Comparison of ENCODE assay signal across 10 cellular contexts in the genomic region with DNA sequence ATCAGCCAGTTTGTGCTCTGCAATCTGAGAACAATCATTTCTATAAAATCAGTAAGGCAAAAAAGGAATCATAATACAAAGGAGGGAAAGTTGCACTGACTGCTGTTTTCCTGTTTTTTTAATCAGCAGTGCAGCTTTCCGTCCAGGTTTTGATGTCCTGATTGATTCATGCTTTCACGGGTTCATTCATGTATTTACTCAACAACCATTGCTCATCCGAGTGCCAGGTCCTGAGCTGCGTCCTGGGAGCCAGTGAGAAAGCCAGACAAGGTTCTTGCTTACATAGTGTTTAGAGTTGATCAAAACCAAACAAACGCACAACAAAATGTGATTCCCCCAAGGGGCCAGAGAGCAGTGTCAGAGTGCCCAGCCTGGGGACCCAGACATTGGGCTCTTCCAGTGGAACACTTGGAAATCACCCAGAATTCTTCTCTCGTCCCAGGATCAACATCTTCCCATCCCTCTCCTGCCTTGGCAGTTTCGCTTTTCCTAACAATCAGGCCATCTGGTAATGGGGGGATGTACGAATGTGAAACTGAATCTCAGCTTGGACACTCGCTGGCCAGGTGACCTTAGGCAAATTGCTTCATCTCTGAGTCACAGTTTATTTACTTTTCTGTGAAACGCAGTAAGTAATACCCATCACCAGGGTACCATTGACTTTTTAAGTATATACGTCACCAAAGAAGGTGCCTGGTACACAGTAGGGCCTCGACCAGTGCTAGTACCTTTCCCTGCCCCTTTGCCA. TPM values are rescaled to one million over a fixed set of nuclear protein-coding genes. Genes with fewer than 3 reads are reported as not detected.
A peak's percentile ranks its signal among the peaks of the same experiment; 100 is the strongest.
DNase-seq lines count a peak whose midpoint lies in the region; ATAC-seq and TF ChIP-seq lines count a peak whose summit lies in the region.
"Had no signal": no experiment of that assay in that cellular context is flagged by ENCODE, and none has a peak within 500 bp of the region (broad histone marks: within the 10 kb centered on the region; RNA-seq: fewer than 3 reads in every experiment).

No MANE protein-coding gene starts in this region.

- intact Hi-C loops in sigmoid colon (cut with DNase I): no loop called here

- no peaks in the 10 kb centered on the region for H3K36me3 ChIP-seq in sigmoid colon

- peaks cover 0 to 57% (median 52%) of the 10 kb centered on the region in 4 donors for H3K4me1 ChIP-seq in sigmoid colon

- H3K4me1 Mint-ChIP-seq in activated naive CD8-positive, alpha-beta T cell treated with anti-CD3 and anti-CD28 coated beads for 36 hours: no peaks in the 10 kb centered on the region
- H3K4me1 Mint-ChIP-seq: stimulated activated naive B cell treated with anti-CD40 and anti-IgM and Interleukin-4, amounts not matched to agents 10 μg/mL and 1 μg/mL and 100 μg/mL, for 72 hours; T-cell had no signal

- no peak for TF ChIP-seq POLR2A in sigmoid colon (IDR thresholded peaks at IDR 0.05)

- no peaks in the 10 kb centered on the region for H3K9me3 ChIP-seq in sigmoid colon

- ATAC-seq in GM18907 (IDR thresholded peaks at IDR 0.05; ENCODE audit: unreplicated experiment) (no peak), HG03025 (IDR thresholded peaks at IDR 0.05; ENCODE audit: low FRiP score, unreplicated experiment) (no peak)
- ATAC-seq: stimulated activated naive B cell treated with anti-CD40 and anti-IgM and Interleukin-4, amounts not matched to agents 10 μg/mL and 1 μg/mL and 100 μg/mL, for 72 hours; T-cell had no signal

- H3K9me3 Mint-ChIP-seq in activated naive CD8-positive, alpha-beta T cell treated with anti-CD3 and anti-CD28 coated beads for 36 hours: peaks cover 3% of the 10 kb centered on the region
- H3K9me3 Mint-ChIP-seq: T-cell had no signal

- no peak overlapping the region for H3K27ac Mint-ChIP-seq in activated naive CD8-positive, alpha-beta T cell treated with anti-CD3 and anti-CD28 coated beads for 36 hours
- H3K27ac Mint-ChIP-seq: stimulated activated naive B cell treated with anti-CD40 and anti-IgM and Interleukin-4, amounts not matched to agents 10 μg/mL and 1 μg/mL and 100 μg/mL, for 72 hours; T-cell had no signal

- no peak for TF ChIP-seq CTCF in sigmoid colon (IDR thresholded peaks at IDR 0.05)

- H3K27ac ChIP-seq in sigmoid colon: peak overlapping the region in 3 of 4 donors; percentile 77 to 82 (median 79)

- peak; percentile 46 for DNase-seq in NCI-H1092 treated with DMSO at 0.1 percent for 48 hours (lab: John Stamatoyannopoulos, UW)
- DNase-seq in NCI-H1092 (lab: John Stamatoyannopoulos, UW): no peak
- DNase-seq in RPMI7951 (ENCODE audit: low read depth): peak; percentile 83
- peak; percentile 84 for DNase-seq in fibroblast of gingiva (ENCODE audit: low read depth)
- DNase-seq in sigmoid colon: no peak
- no peak for DNase-seq in activated naive CD8-positive, alpha-beta T cell treated with anti-CD3 and anti-CD28 coated beads for 36 hours
- DNase-seq: stimulated activated naive B cell treated with anti-CD40 and anti-IgM and Interleukin-4, amounts not matched to agents 10 μg/mL and 1 μg/mL and 100 μg/mL, for 72 hours; T-cell had no signal

- WGBS in sigmoid colon, 2 donors: 21 to 38% methylated on average over 12 of the region's 12 CpGs

- no peak overlapping the region for H3K4me3 ChIP-seq in sigmoid colon

- peaks cover 0 to 4% (median 0%) of the 10 kb centered on the region in 3 donors for H3K27me3 ChIP-seq in sigmoid colon

- H3K27me3 Mint-ChIP-seq in activated naive CD8-positive, alpha-beta T cell treated with anti-CD3 and anti-CD28 coated beads for 36 hours: peaks cover 38% of the 10 kb centered on the region

- H3K36me3 Mint-ChIP-seq in activated naive CD8-positive, alpha-beta T cell treated with anti-CD3 and anti-CD28 coated beads for 36 hours: peaks cover 1% of the 10 kb centered on the region
- H3K36me3 Mint-ChIP-seq: stimulated activated naive B cell treated with anti-CD40 and anti-IgM and Interleukin-4, amounts not matched to agents 10 μg/mL and 1 μg/mL and 100 μg/mL, for 72 hours; T-cell had no signal

- no peak overlapping the region for H3K4me3 Mint-ChIP-seq in activated naive CD8-positive, alpha-beta T cell treated with anti-CD3 and anti-CD28 coated beads for 36 hours
- H3K4me3 Mint-ChIP-seq: stimulated activated naive B cell treated with anti-CD40 and anti-IgM and Interleukin-4, amounts not matched to agents 10 μg/mL and 1 μg/mL and 100 μg/mL, for 72 hours; T-cell had no signal

- TF ChIP-seq EP300 in sigmoid colon (IDR thresholded peaks at IDR 0.05): no peak

RNA-seq across cellular contexts. Expression of gene C1QL1, which starts 13.3 kb away (rescaled TPM):
- total RNA-seq in RPMI7951 (2014; rRNA removed; shearing (Covaris generic)): 6.4 and 8.2 TPM in 2 replicates
- 1 to 10 TPM in 2 of 4 donors, under 1 TPM in 2; 0.41 to 4.3 (median 1.3) TPM for total RNA-seq in sigmoid colon
- 1 to 10 TPM in 2 of 3 donors, not detected in 1; 1.4 to 2.0 TPM for polyA plus RNA-seq in sigmoid colon
- total RNA-seq in activated naive CD8-positive, alpha-beta T cell treated with anti-CD3 and anti-CD28 coated beads for 36 hours: not detected
- total RNA-seq: T-cell had no signal

RNA-seq across cellular contexts. Expression of gene KIF18B, which starts 33.8 kb away (rescaled TPM):
- 7.2 and 7.6 TPM in 2 replicates for total RNA-seq in RPMI7951 (2014; rRNA removed; shearing (Covaris generic))
- 1 to 10 TPM in 1 of 4 donors, under 1 TPM in 3; under 0.01 to 1.4 (median 0.30) TPM for total RNA-seq in sigmoid colon
- 10 to 100 TPM in 1 of 3 donors, 1 to 10 TPM in 1, under 1 TPM in 1; 0.60 to 10.5 (median 1.4) TPM for polyA plus RNA-seq in sigmoid colon
- total RNA-seq in activated naive CD8-positive, alpha-beta T cell treated with anti-CD3 and anti-CD28 coated beads for 36 hours: 10 to 100 TPM; 36.7 to 37.1 TPM

Comparison
In these comparisons a context has a peak if more than half of its experiments do, and no peak if none do; other contexts are left out.
1. DNase-seq: peak in NCI-H1092 treated with DMSO at 0.1 percent for 48 hours (single experiment), RPMI7951 (single experiment) and fibroblast of gingiva (single experiment); none in NCI-H1092 (single experiment), sigmoid colon (single experiment) and activated naive CD8-positive, alpha-beta T cell treated with anti-CD3 and anti-CD28 coated beads for 36 hours (single experiment).